17 cellular contexts compared by ENCODE assay signal in the genomic region with DNA sequence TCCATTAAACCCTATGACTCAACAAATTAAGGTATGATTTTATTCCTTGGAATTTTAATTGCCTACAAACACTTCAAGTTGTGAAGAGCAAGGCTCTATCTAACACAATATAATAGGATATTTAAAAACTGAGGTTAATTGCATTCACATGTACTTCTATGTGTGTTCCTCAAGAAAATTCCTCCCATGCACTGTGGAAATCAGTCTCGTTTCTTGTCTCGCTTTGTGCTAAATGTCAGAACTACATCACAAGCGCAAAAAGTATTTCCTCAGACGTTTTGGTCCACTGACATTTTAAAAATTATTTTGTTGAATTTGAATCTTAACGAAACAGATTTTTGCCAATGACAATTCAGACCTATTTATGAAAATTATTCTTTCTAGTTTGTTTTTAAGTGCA.
"Had no signal": no experiment of that assay in that cellular context is flagged by ENCODE, and none has a peak within 500 bp of the region (broad histone marks: within the 10 kb centered on the region; RNA-seq: fewer than 3 reads in every experiment).

No MANE protein-coding gene starts in this region.

- H3K4me3 ChIP-seq: cardiac muscle cell, lung, thoracic aorta had no signal

- H3K27ac Mint-ChIP-seq: activated CD8-positive, alpha-beta memory T cell treated with anti-CD3 and anti-CD28 coated beads, Interleukin-2, amount 10 ng/mL, durations not matched to agents 7 days and 5 days; activated naive CD8-positive, alpha-beta T cell treated with anti-CD3 and anti-CD28 coated beads, Interleukin-2, amount 10 ng/mL, durations not matched to agents 7 days and 5 days; activated T-cell treated with anti-CD3 and anti-CD28 coated beads, Interleukin-2, amount 50 U/mL, for 24 hours; naive thymus-derived CD8-positive, alpha-beta T cell; stimulated activated naive CD8-positive, alpha-beta T cell treated with anti-CD3 and anti-CD28 coated beads, Interleukin-15, amount 100 ng/mL, for 72 hours; T-helper 2 cell treated with Interferon-gamma antibody and Interleukin-4, amounts not matched to agents 5 μg/mL and 100 μg/mL, for 36 hours had no signal

- ATAC-seq: activated CD4-positive, CD25-positive, alpha-beta regulatory T cell treated with anti-CD3 and anti-CD28 coated beads, Interleukin-2, amount 50 U/mL, for 24 hours; activated CD8-positive, alpha-beta memory T cell treated with anti-CD3 and anti-CD28 coated beads, Interleukin-2, amount 10 ng/mL, durations not matched to agents 7 days and 5 days; left colon; naive thymus-derived CD8-positive, alpha-beta T cell; stimulated activated naive CD8-positive, alpha-beta T cell treated with anti-CD3 and anti-CD28 coated beads, Interleukin-15, amount 100 ng/mL, for 72 hours had no signal

- H3K4me1 Mint-ChIP-seq: activated CD8-positive, alpha-beta memory T cell treated with anti-CD3 and anti-CD28 coated beads, Interleukin-2, amount 10 ng/mL, durations not matched to agents 7 days and 5 days; activated naive CD8-positive, alpha-beta T cell treated with anti-CD3 and anti-CD28 coated beads, Interleukin-2, amount 10 ng/mL, durations not matched to agents 7 days and 5 days; naive thymus-derived CD8-positive, alpha-beta T cell; stimulated activated naive CD8-positive, alpha-beta T cell treated with anti-CD3 and anti-CD28 coated beads, Interleukin-15, amount 100 ng/mL, for 72 hours had no signal

- H3K36me3 Mint-ChIP-seq: activated CD8-positive, alpha-beta memory T cell treated with anti-CD3 and anti-CD28 coated beads, Interleukin-2, amount 10 ng/mL, durations not matched to agents 7 days and 5 days; activated naive CD8-positive, alpha-beta T cell treated with anti-CD3 and anti-CD28 coated beads, Interleukin-2, amount 10 ng/mL, durations not matched to agents 7 days and 5 days; naive thymus-derived CD8-positive, alpha-beta T cell had no signal

- H3K27me3 ChIP-seq: cardiac muscle cell had no signal

- H3K27me3 Mint-ChIP-seq: activated CD8-positive, alpha-beta memory T cell treated with anti-CD3 and anti-CD28 coated beads, Interleukin-2, amount 10 ng/mL, durations not matched to agents 7 days and 5 days; activated T-cell treated with anti-CD3 and anti-CD28 coated beads, Interleukin-2, amount 50 U/mL, for 24 hours; stimulated activated naive CD8-positive, alpha-beta T cell treated with anti-CD3 and anti-CD28 coated beads, Interleukin-15, amount 100 ng/mL, for 72 hours had no signal

- H3K27ac ChIP-seq: cardiac muscle cell, thoracic aorta had no signal

- H3K4me3 Mint-ChIP-seq: activated CD8-positive, alpha-beta memory T cell treated with anti-CD3 and anti-CD28 coated beads, Interleukin-2, amount 10 ng/mL, durations not matched to agents 7 days and 5 days; activated naive CD8-positive, alpha-beta T cell treated with anti-CD3 and anti-CD28 coated beads, Interleukin-2, amount 10 ng/mL, durations not matched to agents 7 days and 5 days; activated T-cell treated with anti-CD3 and anti-CD28 coated beads, Interleukin-2, amount 50 U/mL, for 24 hours; naive thymus-derived CD8-positive, alpha-beta T cell; stimulated activated naive CD8-positive, alpha-beta T cell treated with anti-CD3 and anti-CD28 coated beads, Interleukin-15, amount 100 ng/mL, for 72 hours; T-helper 2 cell treated with Interferon-gamma antibody and Interleukin-4, amounts not matched to agents 5 μg/mL and 100 μg/mL, for 36 hours had no signal

- H3K36me3 ChIP-seq: cardiac muscle cell, thoracic aorta had no signal

- H3K9me3 ChIP-seq: thoracic aorta had no signal

- H3K9me3 Mint-ChIP-seq: stimulated activated naive CD8-positive, alpha-beta T cell treated with anti-CD3 and anti-CD28 coated beads, Interleukin-15, amount 100 ng/mL, for 72 hours; T-helper 2 cell treated with Interferon-gamma antibody and Interleukin-4, amounts not matched to agents 5 μg/mL and 100 μg/mL, for 36 hours had no signal

- DNase-seq: activated CD4-positive, alpha-beta T cell treated with anti-CD3 and anti-CD28 coated beads, Interleukin-2, amount 50 U/mL, for 48 hours; activated CD8-positive, alpha-beta memory T cell treated with anti-CD3 and anti-CD28 coated beads, Interleukin-2, amount 10 ng/mL, durations not matched to agents 7 days and 5 days; activated gamma-delta T cell; activated naive CD8-positive, alpha-beta T cell treated with anti-CD3 and anti-CD28 coated beads, Interleukin-2, amount 10 ng/mL, durations not matched to agents 7 days and 5 days; activated T-cell treated with anti-CD3 and anti-CD28 coated beads, Interleukin-2, amount 50 U/mL, for 24 hours; cortex of kidney; left colon; naive thymus-derived CD8-positive, alpha-beta T cell; stimulated activated CD4-positive, alpha-beta T cell treated with anti-CD3 and anti-CD28 coated beads, Interleukin-4, amount 100 ng/mL, for 1 hour; stimulated activated CD8-positive, alpha-beta memory T cell treated with anti-CD3 and anti-CD28 coated beads, Interleukin-4, amount 100 ng/mL, for 48 hours; stimulated activated naive CD8-positive, alpha-beta T cell treated with anti-CD3 and anti-CD28 coated beads, Interleukin-15, amount 100 ng/mL, for 72 hours; SW 1271 had no signal
